In genomic region chr2:170488807-170489206, GRCh38 we compare ENCODE assay signal across 20 cellular contexts.
"Had no signal": no experiment of that assay in that cellular context is flagged by ENCODE, and none has a peak within 500 bp of the region (broad histone marks: within the 10 kb centered on the region; RNA-seq: fewer than 3 reads in every experiment).

No MANE protein-coding gene starts in this region.

- H3K27me3 ChIP-seq: ovary, right atrium auricular region, suprapubic skin, tibial artery, upper lobe of right lung had no signal

- H3K4me1 ChIP-seq: lower lobe of right lung, right atrium auricular region, suprapubic skin, tibial artery, upper lobe of right lung had no signal

- H3K4me3 ChIP-seq: lower lobe of right lung, mucosa of descending colon, ovary, right atrium auricular region, skin epidermis, suprapubic skin, thoracic aorta, tibial artery, upper lobe of right lung had no signal

- DNase-seq: islet precursor cell; left ventricle myocardium superior; lower lobe of right lung; mammary epithelial cell; midbrain; mucosa of descending colon; naive thymus-derived CD4-positive, alpha-beta T cell; ovary; stimulated activated CD4-positive, alpha-beta T cell treated with anti-CD3 and anti-CD28 coated beads, Interleukin-12 subunit alpha, Interleukin-12 subunit beta, amount 100 ng/mL, for 4 hours; stimulated activated CD4-positive, alpha-beta T cell treated with anti-CD3 and anti-CD28 coated beads, Interleukin-15, amount 100 ng/mL, for 24 hours; stimulated activated CD4-positive, alpha-beta T cell treated with anti-CD3 and anti-CD28 coated beads, Interleukin-2, amount 100 ng/mL, for 24 hours; stimulated activated CD4-positive, alpha-beta T cell treated with anti-CD3 and anti-CD28 coated beads, Interleukin-4, amount 100 ng/mL, for 1 hour; stimulated activated naive B cell treated with anti-CD40 and anti-IgM and Interleukin-4, amounts not matched to agents 10 μg/mL and 1 μg/mL and 100 μg/mL, for 72 hours; tibial artery; upper lobe of right lung had no signal

- ATAC-seq: left ventricle myocardium superior; lower lobe of right lung; naive thymus-derived CD4-positive, alpha-beta T cell; sciatic nerve; stimulated activated naive B cell treated with anti-CD40 and anti-IgM and Interleukin-4, amounts not matched to agents 10 μg/mL and 1 μg/mL and 100 μg/mL, for 72 hours; upper lobe of right lung had no signal

- H3K27ac ChIP-seq: lower lobe of right lung, ovary, right atrium auricular region, skin epidermis, suprapubic skin, thoracic aorta, tibial artery, upper lobe of right lung had no signal

- H3K9me3 ChIP-seq: lower lobe of right lung, mucosa of descending colon, ovary, right atrium auricular region, suprapubic skin, thoracic aorta, tibial artery, upper lobe of right lung had no signal

- H3K36me3 ChIP-seq: lower lobe of right lung, ovary, right atrium auricular region, suprapubic skin, thoracic aorta, tibial artery, upper lobe of right lung had no signal
